Comparison of ENCODE assay signal across 1 cellular context in genomic region chr2:11746807-11747459, GRCh38.
TF ChIP-seq lines count a peak whose summit lies in the region.

No MANE protein-coding gene starts in this region.

TF ChIP-seq in IMR-90, 13 proteins besides CTCF, POLR2A, EP300 and RAD21 (continued from another document):
- TF ChIP-seq, protein P1, sequence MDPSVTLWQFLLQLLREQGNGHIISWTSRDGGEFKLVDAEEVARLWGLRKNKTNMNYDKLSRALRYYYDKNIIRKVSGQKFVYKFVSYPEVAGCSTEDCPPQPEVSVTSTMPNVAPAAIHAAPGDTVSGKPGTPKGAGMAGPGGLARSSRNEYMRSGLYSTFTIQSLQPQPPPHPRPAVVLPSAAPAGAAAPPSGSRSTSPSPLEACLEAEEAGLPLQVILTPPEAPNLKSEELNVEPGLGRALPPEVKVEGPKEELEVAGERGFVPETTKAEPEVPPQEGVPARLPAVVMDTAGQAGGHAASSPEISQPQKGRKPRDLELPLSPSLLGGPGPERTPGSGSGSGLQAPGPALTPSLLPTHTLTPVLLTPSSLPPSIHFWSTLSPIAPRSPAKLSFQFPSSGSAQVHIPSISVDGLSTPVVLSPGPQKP (IDR thresholded peaks at IDR 0.05; ENCODE audit: borderline replicate concordance, low read depth, low read length): no peak
- TF ChIP-seq RFX5 (IDR thresholded peaks at IDR 0.05; ENCODE audit: low read depth, low read length) (no peak), CHD1 (IDR thresholded peaks at IDR 0.05; ENCODE audit: low read depth, low read length) (no peak)
TF ChIP-seq in IMR-90: peak in this region for 0.
